ENCODE assay signal across 8 cellular contexts in genomic region chr2:183123117-183123958, GRCh38. TPM values are rescaled to one million over a fixed set of nuclear protein-coding genes. Genes with fewer than 3 reads are reported as not detected.
DNase-seq lines count a peak whose midpoint lies in the region; ATAC-seq and TF ChIP-seq lines count a peak whose summit lies in the region.

No MANE protein-coding gene starts in this region.

- TF ChIP-seq CTCF in BJ (IDR thresholded peaks at IDR 0.05; ENCODE audit: insufficient read depth, low read depth, low read length): no peak
- TF ChIP-seq CTCF in MM.1S (IDR thresholded peaks at IDR 0.05; ENCODE audit: low read length): no peak

- no peaks in the 10 kb centered on the region for H3K9me3 ChIP-seq in MM.1S (replicated peaks; ENCODE audit: insufficient read depth, low read length)
- H3K9me3 ChIP-seq in mononuclear cell (ENCODE audit: low read depth, low read length): no peaks in the 10 kb centered on the region

- no peak for DNase-seq in BJ (ENCODE audit: low read depth)
- DNase-seq in MM.1S: no peak
- no peak for DNase-seq in central memory CD8-positive, alpha-beta T cell (ENCODE audit: low spot score in 2 of 2)
- no peak for DNase-seq in middle frontal gyrus (ENCODE audit: extremely low spot score, low spot score)
- no peak for DNase-seq in GDM1 (lab: John Stamatoyannopoulos, UW)

- H3K36me3 ChIP-seq in BJ (ENCODE audit: control insufficient read depth, insufficient read depth, low read length) (no peaks in the 10 kb centered on the region), MM.1S (replicated peaks; ENCODE audit: insufficient read depth, low read length) (no peaks in the 10 kb centered on the region)

- ATAC-seq in central memory CD8-positive, alpha-beta T cell (replicated peaks; ENCODE audit: extremely low read depth, poor library complexity, severe bottlenecking): no peak
- ATAC-seq in GM21367 (IDR thresholded peaks at IDR 0.05; ENCODE audit: unreplicated experiment) (no peak), GM18861 (IDR thresholded peaks at IDR 0.05; ENCODE audit: unreplicated experiment) (no peak)

- peaks cover 37% of the 10 kb centered on the region for H3K79me2 ChIP-seq in MM.1S (ENCODE audit: low read length)

- H3K9me2 ChIP-seq in MM.1S (replicated peaks; ENCODE audit: insufficient read depth, low read length): no peaks in the 10 kb centered on the region

- H3K27ac ChIP-seq in MM.1S (ENCODE audit: low read length): peak overlapping the region; percentile 82; the same call in 1 of the 2 replicates

- peak overlapping the region; percentile 91 for H3K27ac Mint-ChIP-seq in central memory CD8-positive, alpha-beta T cell (ENCODE audit: low read depth)

- no peaks in the 10 kb centered on the region for H4K20me1 ChIP-seq in MM.1S (ENCODE audit: insufficient read depth, low read length)

- peak overlapping the region; percentile 48 for H3K4me2 ChIP-seq in MM.1S (ENCODE audit: low read depth, low read length)

- POLR2A ChIA-PET in BJ (lab: Charles Lee): no interaction called here

- H3K27me3 ChIP-seq in BJ (ENCODE audit: control insufficient read depth, insufficient read depth, low read length) (no peaks in the 10 kb centered on the region), MM.1S (replicated peaks; ENCODE audit: insufficient read depth, low read length) (no peaks in the 10 kb centered on the region), mononuclear cell (ENCODE audit: insufficient read depth, low read length) (peaks cover 10% of the 10 kb centered on the region)

- peak overlapping the region; percentile 88 for H3K4me3 Mint-ChIP-seq in central memory CD8-positive, alpha-beta T cell

- peaks cover 11% of the 10 kb centered on the region for H3K36me3 Mint-ChIP-seq in central memory CD8-positive, alpha-beta T cell (ENCODE audit: insufficient read depth)

- CTCF ChIA-PET in BJ (lab: Yijun Ruan, JAX): no interaction called here

- H2AFZ ChIP-seq in MM.1S (ENCODE audit: low read length): peak overlapping the region; percentile 76

- H3K9me3 Mint-ChIP-seq in central memory CD8-positive, alpha-beta T cell: no peaks in the 10 kb centered on the region

- peaks cover 37% of the 10 kb centered on the region for H3K27me3 Mint-ChIP-seq in central memory CD8-positive, alpha-beta T cell

- H3K4me3 ChIP-seq in BJ (ENCODE audit: low read depth, low read length): peak overlapping the region; percentile 66
- H3K4me3 ChIP-seq in MM.1S (ENCODE audit: low read length): peak overlapping the region; percentile 78
- peak overlapping the region; percentile 68 for H3K4me3 ChIP-seq in mononuclear cell (ENCODE audit: low read length)

- H3F3A ChIP-seq in MM.1S (ENCODE audit: insufficient read depth, low read length): peaks cover 9% of the 10 kb centered on the region; the same call in 1 of the 2 replicates

- H3K9ac ChIP-seq in MM.1S (ENCODE audit: low read length): peak overlapping the region; percentile 67

- H3K4me1 Mint-ChIP-seq in central memory CD8-positive, alpha-beta T cell: peaks cover 18% of the 10 kb centered on the region

- H3K4me1 ChIP-seq in MM.1S (ENCODE audit: low read length) (peaks cover 10% of the 10 kb centered on the region; the same call in 1 of the 2 replicates), mononuclear cell (ENCODE audit: insufficient read depth, low read length) (peaks cover 19% of the 10 kb centered on the region)

RNA-seq across cellular contexts. Expression of gene NUP35, which starts 0.9 kb away (rescaled TPM):
- 11.1 and 15.9 TPM in 2 replicates for polyA plus RNA-seq in BJ (2011; rRNA removed)
- 5.5 and 8.1 TPM in 2 replicates for polyA minus RNA-seq in BJ (2011; rRNA and poly(A)+ RNA removed)
- 13.7 TPM for total RNA-seq in mononuclear cell

RNA-seq across cellular contexts. Expression of gene DUSP19, which starts 44.8 kb away (rescaled TPM):
- 2.2 and 2.9 TPM in 2 replicates for polyA plus RNA-seq in BJ (2011; rRNA removed)
- 1.8 and 3.8 TPM in 2 replicates for polyA minus RNA-seq in BJ (2011; rRNA and poly(A)+ RNA removed)
- total RNA-seq in mononuclear cell: 0.42 TPM
